3 cellular contexts compared by ENCODE assay signal in the genomic region with DNA sequence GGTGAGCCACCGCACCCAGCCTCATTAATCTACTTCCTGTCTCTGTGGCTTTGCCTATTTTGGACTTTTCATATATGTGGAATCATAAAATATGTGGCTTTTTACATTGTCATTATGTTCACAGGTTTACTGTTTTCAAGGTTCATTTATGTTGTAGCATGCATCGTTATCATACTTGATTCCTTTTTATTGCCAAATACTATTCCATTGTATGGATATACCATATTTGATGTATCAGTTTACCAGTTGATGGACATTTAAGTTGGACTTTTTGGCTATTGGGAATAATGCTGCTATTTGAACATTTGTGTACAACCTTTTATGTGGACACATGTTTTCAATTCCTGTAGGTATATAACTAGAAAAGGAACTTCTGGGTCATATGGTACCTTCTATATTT.
"Had no signal": no experiment of that assay in that cellular context is flagged by ENCODE, and none has a peak within 500 bp of the region (broad histone marks: within the 10 kb centered on the region; RNA-seq: fewer than 3 reads in every experiment).

No MANE protein-coding gene starts in this region.

- H3K4me3 ChIP-seq: GM12878 had no signal

- ATAC-seq: GM12878 had no signal

- DNase-seq: GDM1, GF-D8 had no signal
